ENCODE assay signal across 2 cellular contexts in the genomic region with DNA sequence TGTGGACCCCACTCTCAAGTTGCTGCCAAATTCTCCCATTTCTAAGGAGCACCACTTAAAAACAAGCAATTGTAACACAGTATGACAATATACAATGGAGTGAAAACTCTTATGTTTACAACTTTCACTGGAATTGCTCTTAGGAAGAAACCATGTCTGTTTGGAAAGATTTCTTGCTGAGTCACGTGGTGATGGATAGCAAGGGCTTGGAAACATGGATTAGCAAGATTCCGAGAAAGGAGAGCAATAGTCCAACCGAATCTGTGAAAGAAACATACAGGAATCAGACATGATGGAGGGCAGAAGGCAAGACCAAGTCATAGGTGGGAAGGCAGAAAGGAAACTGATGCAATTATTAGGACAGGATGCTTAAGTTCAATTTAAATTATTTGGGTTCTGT.
A peak's percentile ranks its signal among the peaks of the same experiment; 100 is the strongest.
TF ChIP-seq lines count a peak whose summit lies in the region.

No MANE protein-coding gene starts in this region.

TF ChIP-seq in HepG2, 621 proteins besides CTCF, POLR2A, EP300 and RAD21:
- TF ChIP-seq REPIN1 (CRISPR knock-in tag; IDR thresholded peaks at IDR 0.05; ENCODE audit: borderline replicate concordance, low read depth) = no peak
- TF ChIP-seq NFE2L2 (IDR thresholded peaks at IDR 0.05; ENCODE audit: low read length) = peak; percentile 22; the same call in 1 of the 2 replicates

TF ChIP-seq in K562, 482 proteins besides CTCF, POLR2A, EP300 and RAD21 (continues in another document):
- TF ChIP-seq ZNF668 (CRISPR knock-in tag; IDR thresholded peaks at IDR 0.05) = no peak
- peak; percentile 43 for TF ChIP-seq ZNF316 (IDR thresholded peaks at IDR 0.05)
- no peak for TF ChIP-seq ZFP1 (CRISPR knock-in tag; IDR thresholded peaks at IDR 0.05)
- TF ChIP-seq ZNF395 (CRISPR knock-in tag; IDR thresholded peaks at IDR 0.05) = no peak
- no peak for TF ChIP-seq MCM3 (IDR thresholded peaks at IDR 0.05)
- TF ChIP-seq CBX2 (IDR thresholded peaks at IDR 0.05; ENCODE audit: insufficient read depth, low read length, poor library complexity, severe bottlenecking) = no peak
- TF ChIP-seq ZNF584 (CRISPR knock-in tag; IDR thresholded peaks at IDR 0.05; ENCODE audit: low read depth) = 0 out of 2 replicates have a peak, but pooled peaks have one; percentile 26
- TF ChIP-seq GABPB1 (CRISPR knock-in tag; IDR thresholded peaks at IDR 0.05) = no peak
- no peak for TF ChIP-seq ZNF184 (CRISPR knock-in tag; IDR thresholded peaks at IDR 0.05)
- no peak for TF ChIP-seq ELF1 (tag; IDR thresholded peaks at IDR 0.05)
- no peak for TF ChIP-seq TBP (optimal IDR thresholded peaks at IDR 0.05; ENCODE audit: low read depth, low read length)
- TF ChIP-seq NFIX (CRISPR knock-in tag; IDR thresholded peaks at IDR 0.05; ENCODE audit: low read depth) = no peak
- peak; percentile 20; the same call in 1 of the 2 replicates for TF ChIP-seq MAFK (IDR thresholded peaks at IDR 0.05; ENCODE audit: low read length)
- TF ChIP-seq, protein P1, sequence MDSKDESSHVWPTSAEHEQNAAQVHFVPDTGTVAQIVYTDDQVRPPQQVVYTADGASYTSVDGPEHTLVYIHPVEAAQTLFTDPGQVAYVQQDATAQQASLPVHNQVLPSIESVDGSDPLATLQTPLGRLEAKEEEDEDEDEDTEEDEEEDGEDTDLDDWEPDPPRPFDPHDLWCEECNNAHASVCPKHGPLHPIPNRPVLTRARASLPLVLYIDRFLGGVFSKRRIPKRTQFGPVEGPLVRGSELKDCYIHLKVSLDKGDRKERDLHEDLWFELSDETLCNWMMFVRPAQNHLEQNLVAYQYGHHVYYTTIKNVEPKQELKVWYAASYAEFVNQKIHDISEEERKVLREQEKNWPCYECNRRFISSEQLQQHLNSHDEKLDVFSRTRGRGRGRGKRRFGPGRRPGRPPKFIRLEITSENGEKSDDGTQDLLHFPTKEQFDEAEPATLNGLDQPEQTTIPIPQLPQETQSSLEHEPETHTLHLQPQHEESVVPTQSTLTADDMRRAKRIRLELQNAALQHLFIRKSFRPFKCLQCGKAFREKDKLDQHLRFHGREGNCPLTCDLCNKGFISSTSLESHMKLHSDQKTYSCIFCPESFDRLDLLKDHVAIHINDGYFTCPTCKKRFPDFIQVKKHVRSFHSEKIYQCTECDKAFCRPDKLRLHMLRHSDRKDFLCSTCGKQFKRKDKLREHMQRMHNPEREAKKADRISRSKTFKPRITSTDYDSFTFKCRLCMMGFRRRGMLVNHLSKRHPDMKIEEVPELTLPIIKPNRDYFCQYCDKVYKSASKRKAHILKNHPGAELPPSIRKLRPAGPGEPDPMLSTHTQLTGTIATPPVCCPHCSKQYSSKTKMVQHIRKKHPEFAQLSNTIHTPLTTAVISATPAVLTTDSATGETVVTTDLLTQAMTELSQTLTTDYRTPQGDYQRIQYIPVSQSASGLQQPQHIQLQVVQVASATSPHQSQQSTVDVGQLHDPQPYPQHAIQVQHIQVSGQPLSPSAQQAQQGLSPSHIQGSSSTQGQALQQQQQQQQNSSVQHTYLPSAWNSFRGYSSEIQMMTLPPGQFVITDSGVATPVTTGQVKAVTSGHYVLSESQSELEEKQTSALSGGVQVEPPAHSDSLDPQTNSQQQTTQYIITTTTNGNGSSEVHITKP (IDR thresholded peaks at IDR 0.05; ENCODE audit: partially characterized antibody) = no peak
- TF ChIP-seq CAMTA2 (CRISPR knock-in tag; conservative IDR thresholded peaks at IDR 0.05) = no peak
- TF ChIP-seq GABPB2 (CRISPR knock-in tag; conservative IDR thresholded peaks at IDR 0.05) = no peak
- TF ChIP-seq ZNF347 (CRISPR knock-in tag; IDR thresholded peaks at IDR 0.05; ENCODE audit: low read depth) = no peak
- no peak for TF ChIP-seq PTRF (tag; IDR thresholded peaks at IDR 0.05)
- TF ChIP-seq C11orf30 (IDR thresholded peaks at IDR 0.05; ENCODE audit: low read depth) = peak; percentile 50; the same call in 1 of the 2 replicates
- TF ChIP-seq NR3C1 (CRISPR knock-in tag; IDR thresholded peaks at IDR 0.05) = no peak
- no peak for TF ChIP-seq THRAP3 (IDR thresholded peaks at IDR 0.05; ENCODE audit: borderline replicate concordance)
- no peak for TF ChIP-seq REST (CRISPR knock-in tag; IDR thresholded peaks at IDR 0.05; ENCODE audit: low read depth)
- 0 out of 2 replicates have a peak, but pooled peaks have one; percentile 13 for TF ChIP-seq RAD51 (IDR thresholded peaks at IDR 0.05; ENCODE audit: borderline replicate concordance, low read depth)
- TF ChIP-seq KDM5B (IDR thresholded peaks at IDR 0.05; ENCODE audit: insufficient replicate concordance, low read depth, low read length) = no peak
- TF ChIP-seq FOXO4 (CRISPR knock-in tag; IDR thresholded peaks at IDR 0.05) = no peak
- no peak for TF ChIP-seq ZKSCAN8 (CRISPR knock-in tag; IDR thresholded peaks at IDR 0.05)
- TF ChIP-seq MBD1 (CRISPR knock-in tag; IDR thresholded peaks at IDR 0.05) = no peak
- TF ChIP-seq ZNF696 (CRISPR knock-in tag; conservative IDR thresholded peaks at IDR 0.05) = no peak
- TF ChIP-seq, protein P2, sequence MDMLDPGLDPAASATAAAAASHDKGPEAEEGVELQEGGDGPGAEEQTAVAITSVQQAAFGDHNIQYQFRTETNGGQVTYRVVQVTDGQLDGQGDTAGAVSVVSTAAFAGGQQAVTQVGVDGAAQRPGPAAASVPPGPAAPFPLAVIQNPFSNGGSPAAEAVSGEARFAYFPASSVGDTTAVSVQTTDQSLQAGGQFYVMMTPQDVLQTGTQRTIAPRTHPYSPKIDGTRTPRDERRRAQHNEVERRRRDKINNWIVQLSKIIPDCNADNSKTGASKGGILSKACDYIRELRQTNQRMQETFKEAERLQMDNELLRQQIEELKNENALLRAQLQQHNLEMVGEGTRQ (CRISPR knock-in tag; IDR thresholded peaks at IDR 0.05) = peak; percentile 28; the same call in 1 of the 2 replicates
- TF ChIP-seq TRIM25 (IDR thresholded peaks at IDR 0.05; ENCODE audit: borderline replicate concordance) = no peak
- no peak for TF ChIP-seq KAT8 (IDR thresholded peaks at IDR 0.05; ENCODE audit: low read depth)
- no peak for TF ChIP-seq HNRNPUL1 (IDR thresholded peaks at IDR 0.05; ENCODE audit: low read length)
- TF ChIP-seq ZFP30 (CRISPR knock-in tag; IDR thresholded peaks at IDR 0.05; ENCODE audit: borderline replicate concordance) = no peak
- TF ChIP-seq TCF7 (IDR thresholded peaks at IDR 0.05; ENCODE audit: borderline replicate concordance) = no peak
- TF ChIP-seq ILF3 (IDR thresholded peaks at IDR 0.05; ENCODE audit: borderline replicate concordance) = no peak
- no peak for TF ChIP-seq POLR2AphosphoS2 (IDR thresholded peaks at IDR 0.05; ENCODE audit: low read length)
- no peak for TF ChIP-seq ZNF280A (IDR thresholded peaks at IDR 0.05; ENCODE audit: low read depth, partially characterized antibody)
- no peak for TF ChIP-seq RBM17 (IDR thresholded peaks at IDR 0.05; ENCODE audit: borderline replicate concordance, low read depth, low read length)
- no peak for TF ChIP-seq HDAC6 (IDR thresholded peaks at IDR 0.05; ENCODE audit: low read depth, low read length)
- peak; percentile 84 for TF ChIP-seq MAFG (tag; conservative IDR thresholded peaks at IDR 0.05)
- TF ChIP-seq STAG1 (CRISPR knock-in tag; IDR thresholded peaks at IDR 0.05; ENCODE audit: borderline replicate concordance) = no peak
- no peak for TF ChIP-seq ZNF165 (CRISPR knock-in tag; IDR thresholded peaks at IDR 0.05; ENCODE audit: borderline replicate concordance)
- TF ChIP-seq STAT6 (CRISPR knock-in tag; IDR thresholded peaks at IDR 0.05) = no peak
